8 cellular contexts compared by ENCODE assay signal in the genomic region with DNA sequence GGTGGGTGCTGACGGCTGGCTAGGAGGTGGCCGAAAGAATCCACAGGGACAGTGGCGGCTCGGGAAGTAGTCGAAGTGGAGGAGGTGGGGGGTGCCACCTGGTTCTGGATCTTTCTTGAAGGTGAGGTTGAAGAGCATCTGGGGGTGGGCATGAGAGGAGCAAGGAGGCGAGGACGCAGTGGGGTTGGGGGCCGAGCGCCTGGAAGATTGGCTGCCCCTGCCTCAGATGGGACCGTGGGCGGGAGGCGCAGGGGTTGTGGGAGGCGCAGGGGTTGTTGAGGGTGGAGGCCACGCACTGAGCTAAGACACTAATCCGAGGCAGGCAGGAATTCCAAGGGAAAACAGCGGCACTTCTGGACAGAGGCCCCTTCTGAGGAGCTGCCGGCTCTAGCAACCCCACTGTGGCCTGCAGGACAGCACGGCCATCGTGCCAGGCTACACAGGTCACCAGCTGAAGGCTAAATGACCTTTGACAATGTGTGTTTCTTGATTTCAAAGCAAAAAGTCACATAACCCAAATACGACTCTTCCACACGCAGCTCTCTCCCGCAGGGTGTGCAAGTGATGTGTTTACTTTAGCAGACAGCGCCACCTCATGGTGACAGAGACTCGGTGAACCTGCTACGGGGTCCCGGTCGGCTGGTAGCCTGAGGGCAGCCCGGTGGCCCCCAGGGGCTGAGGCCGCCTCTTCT. TPM values are rescaled to one million over a fixed set of nuclear protein-coding genes. Genes with fewer than 3 reads are reported as not detected.
DNase-seq lines count a peak whose midpoint lies in the region; ATAC-seq and TF ChIP-seq lines count a peak whose summit lies in the region.

No MANE protein-coding gene starts in this region.

- ATAC-seq in Right ventricle myocardium inferior (peak; percentile 92), upper lobe of right lung (peak; percentile 88), HG03097 (IDR thresholded peaks at IDR 0.05; ENCODE audit: low FRiP score, unreplicated experiment) (no peak)

- H3K36me3 ChIP-seq in MM.1S (replicated peaks; ENCODE audit: insufficient read depth, low read length) (no peaks in the 10 kb centered on the region), SK-N-MC (ENCODE audit: insufficient read depth, low read length) (no peaks in the 10 kb centered on the region), upper lobe of right lung (peaks cover 3% of the 10 kb centered on the region)

- H3K9ac ChIP-seq in MM.1S (ENCODE audit: low read length) (no peak overlapping the region), SK-N-MC (ENCODE audit: insufficient read length) (no peak overlapping the region)

- H3K27ac Mint-ChIP-seq in activated naive CD4-positive, alpha-beta T cell treated with anti-CD3 and anti-CD28 coated beads, Interleukin-2, amount 10 ng/mL, durations not matched to agents 7 days and 5 days: no peak overlapping the region

- DNase-seq in DMS 273 treated with DMSO at 0.1 percent for 48 hours (lab: John Stamatoyannopoulos, UW): peak; percentile 5
- peak; percentile 88 for DNase-seq in MM.1S
- peak; percentile 57 for DNase-seq in SK-N-MC (ENCODE audit: low read depth, low spot score)
- peak; percentile 88 for DNase-seq in activated naive CD4-positive, alpha-beta T cell treated with anti-CD3 and anti-CD28 coated beads, Interleukin-2, amount 10 ng/mL, durations not matched to agents 7 days and 5 days
- peak; percentile 80 for DNase-seq in Right ventricle myocardium inferior (ENCODE audit: missing footprints)
- DNase-seq in posterior vena cava (ENCODE audit: low spot score): peak; percentile 88
- peak; percentile 78 for DNase-seq in upper lobe of right lung

- H3K4me3 ChIP-seq in MM.1S (ENCODE audit: low read length) (no peak overlapping the region), SK-N-MC (no peak overlapping the region), upper lobe of right lung (no peak overlapping the region)

- peak overlapping the region; percentile 6; the same call in 1 of the 2 replicates for H3K4me2 ChIP-seq in MM.1S (ENCODE audit: low read depth, low read length)

- no peaks in the 10 kb centered on the region for H3K9me2 ChIP-seq in MM.1S (replicated peaks; ENCODE audit: insufficient read depth, low read length)

- no peak overlapping the region for H3K4me3 Mint-ChIP-seq in activated naive CD4-positive, alpha-beta T cell treated with anti-CD3 and anti-CD28 coated beads, Interleukin-2, amount 10 ng/mL, durations not matched to agents 7 days and 5 days

- H4K20me1 ChIP-seq in MM.1S (ENCODE audit: insufficient read depth, low read length): no peaks in the 10 kb centered on the region

- H3K4me1 ChIP-seq in MM.1S (ENCODE audit: low read length) (no peaks in the 10 kb centered on the region), upper lobe of right lung (peaks cover 5% of the 10 kb centered on the region)

- H3K27me3 Mint-ChIP-seq in activated naive CD4-positive, alpha-beta T cell treated with anti-CD3 and anti-CD28 coated beads, Interleukin-2, amount 10 ng/mL, durations not matched to agents 7 days and 5 days: peaks cover 14% of the 10 kb centered on the region

- H3K9me3 ChIP-seq in MM.1S (replicated peaks; ENCODE audit: insufficient read depth, low read length) (no peaks in the 10 kb centered on the region), SK-N-MC (ENCODE audit: low read depth, low read length) (no peaks in the 10 kb centered on the region), upper lobe of right lung (no peaks in the 10 kb centered on the region)

- H3K4me1 Mint-ChIP-seq in activated naive CD4-positive, alpha-beta T cell treated with anti-CD3 and anti-CD28 coated beads, Interleukin-2, amount 10 ng/mL, durations not matched to agents 7 days and 5 days: peaks cover 11% of the 10 kb centered on the region

- H2AFZ ChIP-seq in MM.1S (ENCODE audit: low read length): no peak overlapping the region

- no peaks in the 10 kb centered on the region for H3F3A ChIP-seq in MM.1S (ENCODE audit: insufficient read depth, low read length)

- peaks cover 95% of the 10 kb centered on the region for H3K27me3 ChIP-seq in MM.1S (replicated peaks; ENCODE audit: insufficient read depth, low read length)
- no peaks in the 10 kb centered on the region for H3K27me3 ChIP-seq in upper lobe of right lung

- CTCF ChIA-PET in activated naive CD4-positive, alpha-beta T cell treated with anti-CD3 and anti-CD28 coated beads, Interleukin-2, amount 10 ng/mL, durations not matched to agents 7 days and 5 days (lab: Charles Lee): interaction anchor here (0.6 to 3.7 kb wide), 26 partner anchors 8 to 218 kb away, joined by 3 to 48 read pairs (median 4); a partner anchor contains a TSS

- intact Hi-C loops in Right ventricle myocardium inferior (cut with DNase I) (loop anchor here (1.0 to 2.0 kb wide), 2 partner anchors 35 to 216 kb away; no protein-coding TSS in a partner anchor), posterior vena cava (cut with DNase I) (loop anchor here in 1 of 2 donors (5.0 kb wide), 1 partner anchor 400 kb away; a partner anchor contains a TSS), upper lobe of right lung (cut with DNase I) (no loop called here)

- no peaks in the 10 kb centered on the region for H3K9me3 Mint-ChIP-seq in activated naive CD4-positive, alpha-beta T cell treated with anti-CD3 and anti-CD28 coated beads, Interleukin-2, amount 10 ng/mL, durations not matched to agents 7 days and 5 days

- no peaks in the 10 kb centered on the region for H3K79me2 ChIP-seq in MM.1S (ENCODE audit: low read length)

- H3K27ac ChIP-seq in MM.1S (ENCODE audit: low read length) (no peak overlapping the region), SK-N-MC (no peak overlapping the region), upper lobe of right lung (no peak overlapping the region)

- TF ChIP-seq CTCF in MM.1S (IDR thresholded peaks at IDR 0.05; ENCODE audit: low read length) (peak; percentile 84), upper lobe of right lung (IDR thresholded peaks at IDR 0.05) (peak; percentile 76)

- no peaks in the 10 kb centered on the region for H3K36me3 Mint-ChIP-seq in activated naive CD4-positive, alpha-beta T cell treated with anti-CD3 and anti-CD28 coated beads, Interleukin-2, amount 10 ng/mL, durations not matched to agents 7 days and 5 days

RNA-seq across cellular contexts. Expression of a gene that starts 44.1 kb away (rescaled TPM):
- total RNA-seq in Right ventricle myocardium inferior (65.6 TPM), posterior vena cava (10 to 100 TPM; 48.3 to 55.4 TPM), upper lobe of right lung (65.5 TPM)

Comparison
In these comparisons a context has a peak if more than half of its experiments do, and no peak if none do; other contexts are left out.
1. DNase-seq: peak in every context shown above with its lines; median percentile 88 in MM.1S; 88 in activated naive CD4-positive, alpha-beta T cell treated with anti-CD3 and anti-CD28 coated beads, Interleukin-2, amount 10 ng/mL, durations not matched to agents 7 days and 5 days; 88 in posterior vena cava; 80 in Right ventricle myocardium inferior; 78 in upper lobe of right lung; 57 in SK-N-MC; 5 in DMS 273 treated with DMSO at 0.1 percent for 48 hours.